ENCODE assay signal across 8 cellular contexts in genomic region chr2:105790467-105791118, GRCh38. TPM values are rescaled to one million over a fixed set of nuclear protein-coding genes. Genes with fewer than 3 reads are reported as not detected.
DNase-seq lines count a peak whose midpoint lies in the region; ATAC-seq lines count a peak whose summit lies in the region.

No MANE protein-coding gene starts in this region.

- no peaks in the 10 kb centered on the region for H3K27me3 Mint-ChIP-seq in activated CD4-positive, alpha-beta memory T cell treated with anti-CD3 and anti-CD28 coated beads, Interleukin-2, amount 10 ng/mL, durations not matched to agents 7 days and 5 days
- no peaks in the 10 kb centered on the region for H3K27me3 Mint-ChIP-seq in memory B cell

- H3K4me1 Mint-ChIP-seq in activated CD4-positive, alpha-beta memory T cell treated with anti-CD3 and anti-CD28 coated beads, Interleukin-2, amount 10 ng/mL, durations not matched to agents 7 days and 5 days = peaks cover 93% of the 10 kb centered on the region
- peaks cover 52% of the 10 kb centered on the region for H3K4me1 Mint-ChIP-seq in memory B cell

- peak overlapping the region; percentile 99 for H3K27ac Mint-ChIP-seq in activated CD4-positive, alpha-beta memory T cell treated with anti-CD3 and anti-CD28 coated beads, Interleukin-2, amount 10 ng/mL, durations not matched to agents 7 days and 5 days
- H3K27ac Mint-ChIP-seq in memory B cell = peak overlapping the region; percentile 94

- H3K9me3 Mint-ChIP-seq in activated CD4-positive, alpha-beta memory T cell treated with anti-CD3 and anti-CD28 coated beads, Interleukin-2, amount 10 ng/mL, durations not matched to agents 7 days and 5 days = peaks cover 4% of the 10 kb centered on the region
- H3K9me3 Mint-ChIP-seq in memory B cell = no peaks in the 10 kb centered on the region

- no peak for DNase-seq in activated CD4-positive, alpha-beta memory T cell treated with anti-CD3 and anti-CD28 coated beads, Interleukin-2, amount 10 ng/mL, durations not matched to agents 7 days and 5 days
- no peak for DNase-seq in memory B cell (ENCODE audit: low spot score in 2 of 2)
- no peak for DNase-seq in NCI-H1417 treated with DMSO at 0.1 percent for 48 hours (lab: John Stamatoyannopoulos, UW)
- DNase-seq in kidney glomerular epithelial cell (lab: John Stamatoyannopoulos, UW) = no peak
- no peak for DNase-seq in NOMO-1 treated with DMSO at 0.1 percent for 48 hours (lab: John Stamatoyannopoulos, UW; ENCODE audit: unreplicated experiment)

- CTCF ChIA-PET in activated CD4-positive, alpha-beta memory T cell treated with anti-CD3 and anti-CD28 coated beads, Interleukin-2, amount 10 ng/mL, durations not matched to agents 7 days and 5 days (lab: Charles Lee) = interaction anchor here (0.6 to 5.6 kb wide), 18 partner anchors 8 to 304 kb away, joined by 3 to 71 read pairs (median 4); no protein-coding TSS in a partner anchor

- POLR2A ChIA-PET in activated CD4-positive, alpha-beta memory T cell treated with anti-CD3 and anti-CD28 coated beads, Interleukin-2, amount 10 ng/mL, durations not matched to agents 7 days and 5 days (lab: Charles Lee) = interaction anchor here (0.9 to 7.4 kb wide), 15 partner anchors 10 to 370 kb away, joined by 3 to 105 read pairs (median 6); partner anchors contain the start of gene NCK2

- H3K36me3 Mint-ChIP-seq in activated CD4-positive, alpha-beta memory T cell treated with anti-CD3 and anti-CD28 coated beads, Interleukin-2, amount 10 ng/mL, durations not matched to agents 7 days and 5 days (ENCODE audit: low read depth) = peaks cover 45% of the 10 kb centered on the region
- H3K36me3 Mint-ChIP-seq in memory B cell = no peaks in the 10 kb centered on the region

- peak overlapping the region; percentile 70 for H3K4me3 Mint-ChIP-seq in activated CD4-positive, alpha-beta memory T cell treated with anti-CD3 and anti-CD28 coated beads, Interleukin-2, amount 10 ng/mL, durations not matched to agents 7 days and 5 days
- H3K4me3 Mint-ChIP-seq in memory B cell = peak overlapping the region; percentile 71

- ATAC-seq in GM18873 (IDR thresholded peaks at IDR 0.05; ENCODE audit: low FRiP score, unreplicated experiment) = peak; percentile 24
- ATAC-seq in HG02938 (IDR thresholded peaks at IDR 0.05; ENCODE audit: unreplicated experiment) = peak; percentile 8
- peak; percentile 45 for ATAC-seq in memory B cell (ENCODE audit: low read depth)
- no peak for ATAC-seq in HG03097 (IDR thresholded peaks at IDR 0.05; ENCODE audit: low FRiP score, unreplicated experiment)

RNA-seq across cellular contexts. Expression of gene NCK2, which starts 45.9 kb away (rescaled TPM):
- 10 to 100 TPM; 70.8 to 75.9 TPM for total RNA-seq in activated CD4-positive, alpha-beta memory T cell treated with anti-CD3 and anti-CD28 coated beads, Interleukin-2, amount 10 ng/mL, durations not matched to agents 7 days and 5 days
